Comparison of ENCODE assay signal across 8 cellular contexts in genomic region chr12:103632554-103633216, GRCh38. TPM values are rescaled to one million over a fixed set of nuclear protein-coding genes. Genes with fewer than 3 reads are reported as not detected.
DNase-seq lines count a peak whose midpoint lies in the region; ATAC-seq and TF ChIP-seq lines count a peak whose summit lies in the region.

No MANE protein-coding gene starts in this region.

- no peaks in the 10 kb centered on the region for H3K9me3 ChIP-seq in NT2/D1 (ENCODE audit: insufficient read depth, low read length)
- peaks cover 0 to 16% of the 10 kb centered on the region in 2 donors for H3K9me3 ChIP-seq in right atrium auricular region

- TF ChIP-seq CTCF in Calu3 (IDR thresholded peaks at IDR 0.05; ENCODE audit: unreplicated experiment) (peak; percentile 84), right atrium auricular region (IDR thresholded peaks at IDR 0.05) (peak in 1 of 2 donors; percentile 63)

- no peak overlapping the region for H3K27ac Mint-ChIP-seq in Calu3 (ENCODE audit: unreplicated experiment)

- no peaks in the 10 kb centered on the region for H3K36me3 Mint-ChIP-seq in Calu3 (ENCODE audit: insufficient read depth, unreplicated experiment)

- BruUV-seq in Calu3 (replicated peaks; lab: Mats Ljungman, UMichigan): no TSS peak

- DNase-seq in Calu3 (peak; percentile 74), GM19240 (ENCODE audit: insufficient read length, low spot score) (peak; percentile 82), NT2/D1 (ENCODE audit: low read depth, low spot score) (peak; percentile 69), right atrium auricular region (ENCODE audit: low spot score) (peak; percentile 58), activated gamma-delta T cell (lab: John Stamatoyannopoulos, UW) (no peak)
- DNase-seq in activated T-cell treated with anti-CD3 and anti-CD28 coated beads, Interleukin-2, amount 50 U/mL, for 48 hours: peak; percentile 77 to 79
- DNase-seq in stimulated activated CD4-positive, alpha-beta T cell treated with anti-CD3 and anti-CD28 coated beads, Interleukin-1b, Interleukin-23, amount 100 ng/mL, for 24 hours (ENCODE audit: low read depth in 4 of 4, low spot score in 1 of 4): peak in 3 of 4 experiments; percentile 1 to 36 (median 10)

- H3K4me3 ChIP-seq in NT2/D1 (ENCODE audit: insufficient read length, low read depth): no peak overlapping the region
- H3K4me3 ChIP-seq in right atrium auricular region: no peak overlapping the region

- H3K36me3 ChIP-seq in NT2/D1 (ENCODE audit: insufficient read depth, insufficient read length, low read length) (no peaks in the 10 kb centered on the region), right atrium auricular region (no peaks in the 10 kb centered on the region)

- intact Hi-C loops in Calu3 (cut with micrococcal nuclease; ENCODE audit: unreplicated experiment): loop anchor here (5.0 kb wide), 1 partner anchor 55 kb away; no protein-coding TSS in a partner anchor

- H3K4me1 ChIP-seq in NT2/D1 (ENCODE audit: insufficient read depth, insufficient read length): peaks cover 2% of the 10 kb centered on the region
- no peaks in the 10 kb centered on the region for H3K4me1 ChIP-seq in right atrium auricular region

- H3K27ac ChIP-seq in right atrium auricular region: no peak overlapping the region

- peak; percentile 63 for ATAC-seq in HG03442 (IDR thresholded peaks at IDR 0.05; ENCODE audit: unreplicated experiment)

- no peaks in the 10 kb centered on the region for H3K4me1 Mint-ChIP-seq in Calu3 (ENCODE audit: low read depth, unreplicated experiment)

- H3K27me3 ChIP-seq in NT2/D1 (ENCODE audit: insufficient read depth, insufficient read length) (no peaks in the 10 kb centered on the region), right atrium auricular region (no peaks in the 10 kb centered on the region)

- CTCF ChIA-PET in Calu3 (lab: Charles Lee): interaction anchor here (0.5 to 0.7 kb wide), 3 partner anchors 16 to 115 kb away, joined by 3 read pairs; no protein-coding TSS in a partner anchor

- H3K27me3 Mint-ChIP-seq in Calu3 (ENCODE audit: unreplicated experiment): no peaks in the 10 kb centered on the region

- no peak overlapping the region for H3K9ac ChIP-seq in NT2/D1 (ENCODE audit: insufficient read length, low read depth)

- H3K4me3 Mint-ChIP-seq in Calu3 (ENCODE audit: low read depth, unreplicated experiment): no peak overlapping the region

- peaks cover 3% of the 10 kb centered on the region for H3K9me3 Mint-ChIP-seq in Calu3 (ENCODE audit: low read depth, unreplicated experiment)

RNA-seq across cellular contexts. Expression of gene STAB2, which starts 45.6 kb away (rescaled TPM):
- total RNA-seq in Calu3 (2022) (not detected in 2 replicates), right atrium auricular region (under 1 TPM in 1 of 2 donors, not detected in 1; 0.11 TPM)
